ENCODE assay signal across 1 cellular context in the genomic region with DNA sequence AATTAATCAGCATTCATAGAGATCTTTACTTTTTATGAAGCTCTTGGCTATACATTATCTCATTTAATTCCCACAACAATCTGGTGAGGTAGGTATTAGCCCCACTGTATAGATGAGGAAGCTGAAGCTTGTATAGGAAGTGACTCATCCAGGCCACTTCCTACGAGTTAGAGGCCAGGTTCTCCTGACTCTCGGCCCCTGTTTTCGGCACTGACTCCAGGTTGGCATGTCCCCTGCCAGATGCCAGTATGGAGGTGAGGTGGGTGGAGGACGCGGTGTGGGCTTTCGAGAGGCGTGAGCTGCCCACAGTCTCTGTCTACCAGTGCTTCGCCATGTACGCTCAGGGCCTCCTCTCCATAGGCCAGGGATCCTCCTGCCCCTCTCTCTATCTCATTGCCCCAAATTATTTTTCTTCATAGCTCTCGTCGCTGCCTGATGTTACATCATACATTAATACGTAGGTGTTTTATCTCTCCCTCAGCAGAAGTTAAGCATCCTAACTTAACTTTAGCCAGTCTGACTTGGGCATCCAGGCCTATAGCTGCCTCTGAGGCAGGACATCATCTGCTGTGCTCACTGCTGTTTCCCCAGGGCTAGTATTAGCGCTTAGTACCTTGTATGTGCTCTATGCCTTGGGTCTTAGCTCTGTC.
TF ChIP-seq lines count a peak whose summit lies in the region.

No MANE protein-coding gene starts in this region.

TF ChIP-seq in HepG2, 621 proteins besides CTCF, POLR2A, EP300 and RAD21:
- TF ChIP-seq ATAD3A (CRISPR knock-in tag; IDR thresholded peaks at IDR 0.05) = no peak
- TF ChIP-seq ZFP36L1 (CRISPR knock-in tag; IDR thresholded peaks at IDR 0.05) = no peak
- no peak for TF ChIP-seq HNF4G (IDR thresholded peaks at IDR 0.05; ENCODE audit: borderline replicate concordance, low read depth, low read length)
- TF ChIP-seq HNF4G (CRISPR knock-in tag; IDR thresholded peaks at IDR 0.05; ENCODE audit: borderline replicate concordance, low read depth) = no peak
- TF ChIP-seq, protein P1, sequence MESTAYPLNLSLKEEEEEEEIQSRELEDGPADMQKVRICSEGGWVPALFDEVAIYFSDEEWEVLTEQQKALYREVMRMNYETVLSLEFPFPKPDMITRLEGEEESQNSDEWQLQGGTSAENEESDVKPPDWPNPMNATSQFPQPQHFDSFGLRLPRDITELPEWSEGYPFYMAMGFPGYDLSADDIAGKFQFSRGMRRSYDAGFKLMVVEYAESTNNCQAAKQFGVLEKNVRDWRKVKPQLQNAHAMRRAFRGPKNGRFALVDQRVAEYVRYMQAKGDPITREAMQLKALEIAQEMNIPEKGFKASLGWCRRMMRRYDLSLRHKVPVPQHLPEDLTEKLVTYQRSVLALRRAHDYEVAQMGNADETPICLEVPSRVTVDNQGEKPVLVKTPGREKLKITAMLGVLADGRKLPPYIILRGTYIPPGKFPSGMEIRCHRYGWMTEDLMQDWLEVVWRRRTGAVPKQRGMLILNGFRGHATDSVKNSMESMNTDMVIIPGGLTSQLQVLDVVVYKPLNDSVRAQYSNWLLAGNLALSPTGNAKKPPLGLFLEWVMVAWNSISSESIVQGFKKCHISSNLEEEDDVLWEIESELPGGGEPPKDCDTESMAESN (CRISPR knock-in tag; conservative IDR thresholded peaks at IDR 0.05) = no peak
- TF ChIP-seq RFX5 (IDR thresholded peaks at IDR 0.05; ENCODE audit: low read depth, low read length) = no peak
- no peak for TF ChIP-seq CENPT (CRISPR knock-in tag; IDR thresholded peaks at IDR 0.05; ENCODE audit: low read depth)
- TF ChIP-seq HOXD1 (CRISPR knock-in tag; IDR thresholded peaks at IDR 0.05) = no peak
- no peak for TF ChIP-seq MTF1 (CRISPR knock-in tag; IDR thresholded peaks at IDR 0.05)
- TF ChIP-seq GATAD1 (CRISPR knock-in tag; IDR thresholded peaks at IDR 0.05) = no peak
- no peak for TF ChIP-seq RXRA (CRISPR knock-in tag; IDR thresholded peaks at IDR 0.05)
- TF ChIP-seq, protein P2, sequence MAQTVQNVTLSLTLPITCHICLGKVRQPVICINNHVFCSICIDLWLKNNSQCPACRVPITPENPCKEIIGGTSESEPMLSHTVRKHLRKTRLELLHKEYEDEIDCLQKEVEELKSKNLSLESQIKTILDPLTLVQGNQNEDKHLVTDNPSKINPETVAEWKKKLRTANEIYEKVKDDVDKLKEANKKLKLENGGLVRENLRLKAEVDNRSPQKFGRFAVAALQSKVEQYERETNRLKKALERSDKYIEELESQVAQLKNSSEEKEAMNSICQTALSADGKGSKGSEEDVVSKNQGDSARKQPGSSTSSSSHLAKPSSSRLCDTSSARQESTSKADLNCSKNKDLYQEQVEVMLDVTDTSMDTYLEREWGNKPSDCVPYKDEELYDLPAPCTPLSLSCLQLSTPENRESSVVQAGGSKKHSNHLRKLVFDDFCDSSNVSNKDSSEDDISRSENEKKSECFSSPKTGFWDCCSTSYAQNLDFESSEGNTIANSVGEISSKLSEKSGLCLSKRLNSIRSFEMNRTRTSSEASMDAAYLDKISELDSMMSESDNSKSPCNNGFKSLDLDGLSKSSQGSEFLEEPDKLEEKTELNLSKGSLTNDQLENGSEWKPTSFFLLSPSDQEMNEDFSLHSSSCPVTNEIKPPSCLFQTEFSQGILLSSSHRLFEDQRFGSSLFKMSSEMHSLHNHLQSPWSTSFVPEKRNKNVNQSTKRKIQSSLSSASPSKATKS (CRISPR knock-in tag; IDR thresholded peaks at IDR 0.05) = no peak
- TF ChIP-seq CBFB (CRISPR knock-in tag; IDR thresholded peaks at IDR 0.05) = no peak
- TF ChIP-seq ATRX (CRISPR knock-in tag; IDR thresholded peaks at IDR 0.05; ENCODE audit: borderline replicate concordance) = no peak
- no peak for TF ChIP-seq STAG1 (CRISPR knock-in tag; IDR thresholded peaks at IDR 0.05)
